Comparison of ENCODE assay signal across 1 cellular context in genomic region chr17:64025732-64026294, GRCh38.
TF ChIP-seq lines count a peak whose summit lies in the region.

No MANE protein-coding gene starts in this region.

TF ChIP-seq in K562, 482 proteins besides CTCF, POLR2A, EP300 and RAD21 (continued from another document and continues in another):
- no peak for TF ChIP-seq E2F1 (CRISPR knock-in tag; IDR thresholded peaks at IDR 0.05)
- no peak for TF ChIP-seq FOSL1 (tag; conservative IDR thresholded peaks at IDR 0.05)
- no peak for TF ChIP-seq MTA2 (IDR thresholded peaks at IDR 0.05; ENCODE audit: low read depth)
- TF ChIP-seq SMAD3 (CRISPR knock-in tag; conservative IDR thresholded peaks at IDR 0.05): no peak
- no peak for TF ChIP-seq STAT5B (CRISPR knock-in tag; IDR thresholded peaks at IDR 0.05)
- TF ChIP-seq MLLT1 (IDR thresholded peaks at IDR 0.05): peak; percentile 67 to 83; a peak in 3 of 4 replicates
- TF ChIP-seq HNRNPH1 (optimal IDR thresholded peaks at IDR 0.05; ENCODE audit: low read depth, low read length): no peak
- TF ChIP-seq MGA (IDR thresholded peaks at IDR 0.05): 0 out of 2 replicates have a peak, but pooled peaks have one; percentile 26
- no peak for TF ChIP-seq U2AF2 (optimal IDR thresholded peaks at IDR 0.05; ENCODE audit: low read depth, low read length)
- TF ChIP-seq DMBX1 (CRISPR knock-in tag; IDR thresholded peaks at IDR 0.05; ENCODE audit: borderline replicate concordance): no peak
- TF ChIP-seq ATF4 (CRISPR knock-in tag; IDR thresholded peaks at IDR 0.05): no peak
- TF ChIP-seq VEZF1 (CRISPR knock-in tag; IDR thresholded peaks at IDR 0.05): no peak
- no peak for TF ChIP-seq ZNF407 (IDR thresholded peaks at IDR 0.05; ENCODE audit: low read depth)
- TF ChIP-seq TFAP4 (CRISPR knock-in tag; IDR thresholded peaks at IDR 0.05; ENCODE audit: borderline replicate concordance): peak; percentile 81; the same call in 1 of the 2 replicates
- TF ChIP-seq ZNF23 (CRISPR knock-in tag; IDR thresholded peaks at IDR 0.05): no peak
- no peak for TF ChIP-seq CREBBP (IDR thresholded peaks at IDR 0.05; ENCODE audit: low read depth, low read length)
- no peak for TF ChIP-seq EZH2 (IDR thresholded peaks at IDR 0.05; ENCODE audit: borderline replicate concordance, low read depth, low read length)
- TF ChIP-seq KAT7 (CRISPR knock-in tag; IDR thresholded peaks at IDR 0.05; ENCODE audit: borderline replicate concordance): no peak
- TF ChIP-seq BHLHE40 (IDR thresholded peaks at IDR 0.05; ENCODE audit: low read length): 0 out of 2 replicates have a peak, but pooled peaks have one; percentile 22
- peak; percentile 28; the same call in 1 of the 2 replicates for TF ChIP-seq RBFOX2 (IDR thresholded peaks at IDR 0.05; ENCODE audit: low read depth, low read length)
- no peak for TF ChIP-seq SMARCC2 (IDR thresholded peaks at IDR 0.05; ENCODE audit: low read depth)
- TF ChIP-seq ZNF184 (CRISPR knock-in tag; IDR thresholded peaks at IDR 0.05): no peak
- no peak for TF ChIP-seq E2F6 (IDR thresholded peaks at IDR 0.05; ENCODE audit: borderline replicate concordance in 1 of 2, extremely low read depth in 1 of 2, insufficient read depth in 1 of 2, insufficient read length in 1 of 2, low read depth in 1 of 2, low read length in 1 of 2, poor library complexity in 1 of 2, severe bottlenecking in 1 of 2)
- no peak for TF ChIP-seq FOXJ3 (CRISPR knock-in tag; IDR thresholded peaks at IDR 0.05)
- peak in 1 of 2 experiments; percentile 26; a peak in 1 of 4 replicates for TF ChIP-seq NRF1 (conservative IDR thresholded peaks at IDR 0.05 in 1 of 2, IDR thresholded peaks at IDR 0.05 in 1 of 2)
